Comparison of ENCODE assay signal across 27 cellular contexts in genomic region chr6:82413868-82414267, GRCh38.
"Had no signal": no experiment of that assay in that cellular context is flagged by ENCODE, and none has a peak within 500 bp of the region (broad histone marks: within the 10 kb centered on the region; RNA-seq: fewer than 3 reads in every experiment).

No MANE protein-coding gene starts in this region.

- H3K27me3 ChIP-seq: stomach, suprapubic skin, testis, thyroid gland, tibial artery, tibial nerve, transverse colon, upper lobe of left lung, upper lobe of right lung, uterus, vagina had no signal

- H3K27ac ChIP-seq: stomach, suprapubic skin, testis, thoracic aorta, thyroid gland, tibial artery, tibial nerve, transverse colon, upper lobe of left lung, upper lobe of right lung, uterus, vagina had no signal

- ATAC-seq: stimulated activated effector memory CD8-positive, alpha-beta T cell treated with anti-CD3 and anti-CD28 coated beads, Interleukin-12 subunit alpha, Interleukin-12 subunit beta, amount 100 ng/mL, for 72 hours; stimulated activated memory B cell treated with anti-CD40 and anti-IgM and Interleukin-4, amounts not matched to agents 10 μg/mL and 1 μg/mL and 100 μg/mL, for 72 hours; stimulated activated naive B cell treated with anti-CD40 and anti-IgM and Interleukin-4, amounts not matched to agents 10 μg/mL and 1 μg/mL and 100 μg/mL, for 72 hours; stimulated activated naive CD8-positive, alpha-beta T cell treated with anti-CD3 and anti-CD28 coated beads, Interleukin-15, amount 100 ng/mL, for 72 hours; stimulated activated naive CD8-positive, alpha-beta T cell treated with anti-CD3 and anti-CD28 coated beads, Interleukin-15, Interleukin-2, amounts not matched to agents 100 U/mL and 50 U/mL, for 24 hours; upper lobe of right lung had no signal

- H3K36me3 ChIP-seq: stomach, suprapubic skin, thoracic aorta, thyroid gland, tibial artery, tibial nerve, transverse colon, upper lobe of left lung, upper lobe of right lung, uterus, vagina had no signal

- H3K4me3 ChIP-seq: stomach, suprapubic skin, testis, thoracic aorta, thyroid gland, tibial artery, tibial nerve, transverse colon, upper lobe of left lung, upper lobe of right lung, uterus, vagina had no signal

- H3K4me1 ChIP-seq: stomach, suprapubic skin, testis, tibial nerve, transverse colon, upper lobe of left lung, upper lobe of right lung, uterus, vagina had no signal

- FAIRE-seq: urothelium cell line had no signal

- H3K9me3 ChIP-seq: stomach, suprapubic skin, testis, thoracic aorta, thyroid gland, tibial artery, tibial nerve, transverse colon, upper lobe of left lung, upper lobe of right lung, uterus, vagina had no signal

- DNase-seq: stimulated activated CD4-positive, alpha-beta T cell treated with anti-CD3 and anti-CD28 coated beads, Interleukin-2, amount 100 ng/mL, for 48 hours; stimulated activated CD4-positive, alpha-beta T cell treated with anti-CD3 and anti-CD28 coated beads, Interleukin-4, amount 100 ng/mL, for 1 hour; stimulated activated CD4-positive, alpha-beta T cell treated with anti-CD3 and anti-CD28 coated beads, Interleukin-4, amount 100 ng/mL, for 24 hours; stimulated activated CD4-positive, alpha-beta T cell treated with anti-CD3 and anti-CD28 coated beads, Interleukin-4, amount 100 ng/mL, for 4 hours; stimulated activated CD8-positive, alpha-beta memory T cell treated with anti-CD3 and anti-CD28 coated beads, Interleukin-4, amount 100 ng/mL, for 48 hours; stimulated activated naive B cell treated with anti-CD40 and anti-IgM and Interleukin-4, amounts not matched to agents 10 μg/mL and 1 μg/mL and 100 μg/mL, for 72 hours; stimulated activated naive CD4-positive, alpha-beta T cell; stimulated activated naive CD4-positive, alpha-beta T cell treated with Interleukin-2 at 50 U/mL for 16 hours; stimulated activated naive CD8-positive, alpha-beta T cell treated with anti-CD3 and anti-CD28 coated beads, Interleukin-15, amount 100 ng/mL, for 72 hours; stimulated activated naive CD8-positive, alpha-beta T cell treated with anti-CD3 and anti-CD28 coated beads, Interleukin-15, Interleukin-2, amounts not matched to agents 100 U/mL and 50 U/mL, for 24 hours; stomach; substantia nigra; testis; tibial artery; transverse colon; trophoblast cell; upper lobe of left lung; upper lobe of right lung; uterus had no signal
